In genomic region chr5:133386662-133387061, GRCh38 we compare ENCODE assay signal across 18 cellular contexts.
"Had no signal": no experiment of that assay in that cellular context is flagged by ENCODE, and none has a peak within 500 bp of the region (broad histone marks: within the 10 kb centered on the region; RNA-seq: fewer than 3 reads in every experiment).

No MANE protein-coding gene starts in this region.

- DNase-seq: activated CD4-positive, CD25-positive, alpha-beta regulatory T cell treated with anti-CD3 and anti-CD28 coated beads, Interleukin-2, amount 50 U/mL, for 72 hours; activated naive CD8-positive, alpha-beta T cell treated with anti-CD3 and anti-CD28 coated beads, Interleukin-2, amount 50 U/mL, for 24 hours; aorta; brain microvascular endothelial cell; central memory CD4-positive, alpha-beta T cell; colonic mucosa; effector CD4-positive, alpha-beta T cell; left ventricle myocardium inferior; occipital lobe; stimulated activated CD4-positive, alpha-beta T cell treated with anti-CD3 and anti-CD28 coated beads, Interleukin-12 subunit alpha, Interleukin-12 subunit beta, amount 100 ng/mL, for 4 hours; stomach; upper lobe of left lung had no signal

- H3K27ac Mint-ChIP-seq: activated naive CD8-positive, alpha-beta T cell treated with anti-CD3 and anti-CD28 coated beads, Interleukin-2, amount 50 U/mL, for 24 hours; memory B cell had no signal

- H3K4me3 ChIP-seq: colonic mucosa, esophagus muscularis mucosa, gastroesophageal sphincter, heart left ventricle, left ventricle myocardium inferior, SJSA1, stomach, upper lobe of left lung had no signal

- H3K36me3 ChIP-seq: brain microvascular endothelial cell, colonic mucosa, esophagus muscularis mucosa, gastroesophageal sphincter, heart left ventricle, left ventricle myocardium inferior, SJSA1, stomach, upper lobe of left lung had no signal

- H3K4me3 Mint-ChIP-seq: activated naive CD8-positive, alpha-beta T cell treated with anti-CD3 and anti-CD28 coated beads, Interleukin-2, amount 50 U/mL, for 24 hours; memory B cell had no signal

- H3K4me1 Mint-ChIP-seq: activated naive CD8-positive, alpha-beta T cell treated with anti-CD3 and anti-CD28 coated beads, Interleukin-2, amount 50 U/mL, for 24 hours; memory B cell had no signal

- H3K9me3 Mint-ChIP-seq: activated naive CD8-positive, alpha-beta T cell treated with anti-CD3 and anti-CD28 coated beads, Interleukin-2, amount 50 U/mL, for 24 hours; memory B cell had no signal

- ATAC-seq: activated naive CD8-positive, alpha-beta T cell treated with anti-CD3 and anti-CD28 coated beads, Interleukin-2, amount 50 U/mL, for 24 hours; gastroesophageal sphincter; heart left ventricle had no signal

- H3K27me3 ChIP-seq: colonic mucosa, upper lobe of left lung had no signal

- H3K9me3 ChIP-seq: colonic mucosa, esophagus muscularis mucosa, gastroesophageal sphincter, heart left ventricle, left ventricle myocardium inferior, SJSA1, stomach, upper lobe of left lung had no signal

- H3K27ac ChIP-seq: brain microvascular endothelial cell, colonic mucosa, esophagus muscularis mucosa, gastroesophageal sphincter, heart left ventricle, left ventricle myocardium inferior, SJSA1, stomach, upper lobe of left lung, VCaP had no signal

- H3K36me3 Mint-ChIP-seq: memory B cell had no signal

- H3K4me1 ChIP-seq: colonic mucosa, esophagus muscularis mucosa, gastroesophageal sphincter, SJSA1, stomach, upper lobe of left lung had no signal
